11 cellular contexts compared by ENCODE assay signal in the genomic region with DNA sequence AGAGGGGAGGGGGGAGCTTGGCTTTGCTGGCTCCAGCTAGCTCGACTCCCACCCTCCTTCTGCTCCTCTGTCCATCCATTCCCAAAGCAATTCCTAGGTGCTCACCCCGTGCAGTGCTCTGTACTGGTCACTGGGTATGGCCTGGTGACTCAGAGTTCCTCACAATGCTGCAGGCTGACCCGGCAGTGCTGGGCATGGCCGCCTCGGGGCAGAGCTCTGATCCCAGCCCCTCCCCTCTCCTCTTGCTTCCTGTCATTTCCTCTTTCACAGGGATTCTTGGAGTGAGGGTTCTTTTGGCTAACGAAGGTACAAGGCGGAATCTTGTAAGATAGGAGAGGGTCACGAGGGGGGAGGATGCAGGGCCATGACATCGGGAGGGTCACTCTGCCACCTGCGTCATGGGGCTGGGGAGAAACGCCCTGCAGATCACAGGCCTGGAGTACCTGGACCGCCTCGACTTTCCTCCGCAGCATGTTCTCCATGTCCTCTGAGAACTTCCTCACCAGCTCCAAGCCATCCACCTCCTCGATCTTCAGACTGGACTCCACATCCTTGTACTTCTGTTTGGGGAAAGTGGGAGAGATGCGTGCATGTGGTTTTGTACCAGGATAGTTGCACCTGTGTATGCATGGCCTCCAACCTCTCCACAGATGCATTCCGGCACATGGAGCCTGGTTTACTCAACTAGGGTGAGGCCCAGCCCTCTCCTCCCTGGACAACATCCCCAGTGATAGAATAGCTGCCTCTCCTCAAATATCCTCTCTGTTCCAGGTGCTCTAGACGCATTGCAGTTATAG. TPM values are rescaled to one million over a fixed set of nuclear protein-coding genes. Genes with fewer than 3 reads are reported as not detected.
DNase-seq lines count a peak whose midpoint lies in the region; ATAC-seq lines count a peak whose summit lies in the region.
"Had no signal": no experiment of that assay in that cellular context is flagged by ENCODE, and none has a peak within 500 bp of the region (broad histone marks: within the 10 kb centered on the region; RNA-seq: fewer than 3 reads in every experiment).

No MANE protein-coding gene starts in this region.

- H3K9me3 Mint-ChIP-seq in activated CD4-positive, alpha-beta memory T cell treated with anti-CD3 and anti-CD28 coated beads, Interleukin-2, amount 10 ng/mL, durations not matched to agents 7 days and 5 days, result peaks cover 2% of the 10 kb centered on the region
- peaks cover 1% of the 10 kb centered on the region for H3K9me3 Mint-ChIP-seq in activated CD4-positive, alpha-beta memory T cell treated with anti-CD3 and anti-CD28 coated beads for 36 hours
- no peaks in the 10 kb centered on the region for H3K9me3 Mint-ChIP-seq in stimulated activated naive B cell treated with anti-CD40 and anti-IgM and Interleukin-4, amounts not matched to agents 10 μg/mL and 1 μg/mL and 100 μg/mL, for 72 hours

- no peak overlapping the region for H3K27ac Mint-ChIP-seq in activated CD4-positive, alpha-beta memory T cell treated with anti-CD3 and anti-CD28 coated beads, Interleukin-2, amount 10 ng/mL, durations not matched to agents 7 days and 5 days
- H3K27ac Mint-ChIP-seq in activated CD4-positive, alpha-beta memory T cell treated with anti-CD3 and anti-CD28 coated beads for 36 hours, result no peak overlapping the region
- no peak overlapping the region for H3K27ac Mint-ChIP-seq in stimulated activated naive B cell treated with anti-CD40 and anti-IgM and Interleukin-4, amounts not matched to agents 10 μg/mL and 1 μg/mL and 100 μg/mL, for 72 hours
- H3K27ac Mint-ChIP-seq: T-helper 17 cell had no signal

- no peaks in the 10 kb centered on the region for H3K36me3 Mint-ChIP-seq in activated CD4-positive, alpha-beta memory T cell treated with anti-CD3 and anti-CD28 coated beads, Interleukin-2, amount 10 ng/mL, durations not matched to agents 7 days and 5 days (ENCODE audit: low read depth)
- no peaks in the 10 kb centered on the region for H3K36me3 Mint-ChIP-seq in activated CD4-positive, alpha-beta memory T cell treated with anti-CD3 and anti-CD28 coated beads for 36 hours
- peaks cover 4% of the 10 kb centered on the region in 2 donors for H3K36me3 Mint-ChIP-seq in stimulated activated naive B cell treated with anti-CD40 and anti-IgM and Interleukin-4, amounts not matched to agents 10 μg/mL and 1 μg/mL and 100 μg/mL, for 72 hours

- peaks cover 9% of the 10 kb centered on the region for H3K27me3 Mint-ChIP-seq in activated CD4-positive, alpha-beta memory T cell treated with anti-CD3 and anti-CD28 coated beads, Interleukin-2, amount 10 ng/mL, durations not matched to agents 7 days and 5 days
- H3K27me3 Mint-ChIP-seq in activated CD4-positive, alpha-beta memory T cell treated with anti-CD3 and anti-CD28 coated beads for 36 hours, result peaks cover 7% of the 10 kb centered on the region
- peaks cover 17 to 29% of the 10 kb centered on the region in 2 donors for H3K27me3 Mint-ChIP-seq in stimulated activated naive B cell treated with anti-CD40 and anti-IgM and Interleukin-4, amounts not matched to agents 10 μg/mL and 1 μg/mL and 100 μg/mL, for 72 hours

- ATAC-seq in stimulated activated naive B cell treated with anti-CD40 and anti-IgM and Interleukin-4, amounts not matched to agents 10 μg/mL and 1 μg/mL and 100 μg/mL, for 72 hours (replicated peaks), result no peak
- ATAC-seq in GM21423 (IDR thresholded peaks at IDR 0.05; ENCODE audit: unreplicated experiment), result no peak
- ATAC-seq: T-helper 17 cell had no signal

- peaks cover 20% of the 10 kb centered on the region for H3K4me1 Mint-ChIP-seq in activated CD4-positive, alpha-beta memory T cell treated with anti-CD3 and anti-CD28 coated beads, Interleukin-2, amount 10 ng/mL, durations not matched to agents 7 days and 5 days
- H3K4me1 Mint-ChIP-seq in activated CD4-positive, alpha-beta memory T cell treated with anti-CD3 and anti-CD28 coated beads for 36 hours (ENCODE audit: low read depth), result peaks cover 11% of the 10 kb centered on the region
- peaks cover 19 to 24% of the 10 kb centered on the region in 2 donors for H3K4me1 Mint-ChIP-seq in stimulated activated naive B cell treated with anti-CD40 and anti-IgM and Interleukin-4, amounts not matched to agents 10 μg/mL and 1 μg/mL and 100 μg/mL, for 72 hours

- intact Hi-C loops in activated CD4-positive, alpha-beta memory T cell treated with anti-CD3 and anti-CD28 coated beads for 36 hours (cut with micrococcal nuclease), result no loop called here

- DNase-seq in activated CD4-positive, alpha-beta memory T cell treated with anti-CD3 and anti-CD28 coated beads, Interleukin-2, amount 10 ng/mL, durations not matched to agents 7 days and 5 days, result peak; percentile 8
- DNase-seq in activated CD4-positive, alpha-beta memory T cell treated with anti-CD3 and anti-CD28 coated beads for 36 hours, result no peak
- DNase-seq in M059J (ENCODE audit: low read depth) (peak; percentile 78), hepatic stellate cell (ENCODE audit: low spot score) (peak; percentile 53), activated gamma-delta T cell (lab: John Stamatoyannopoulos, UW) (no peak)
- peak; percentile 0 for DNase-seq in stimulated activated naive B cell treated with anti-CD40 and anti-IgM and Interleukin-4, amounts not matched to agents 10 μg/mL and 1 μg/mL and 100 μg/mL, for 72 hours
- no peak for DNase-seq in stimulated activated CD4-positive, alpha-beta T cell treated with anti-CD3 and anti-CD28 coated beads, Interleukin-15, amount 100 ng/mL, for 24 hours
- DNase-seq: DMS53, NCI-H1417 treated with DMSO at 0.1 percent for 48 hours, T-helper 17 cell had no signal

- CTCF ChIA-PET in activated CD4-positive, alpha-beta memory T cell treated with anti-CD3 and anti-CD28 coated beads, Interleukin-2, amount 10 ng/mL, durations not matched to agents 7 days and 5 days (lab: Charles Lee), result no interaction called here
- CTCF ChIA-PET in activated CD4-positive, alpha-beta memory T cell treated with anti-CD3 and anti-CD28 coated beads for 36 hours (lab: Charles Lee), result no interaction called here

- H3K4me3 Mint-ChIP-seq in activated CD4-positive, alpha-beta memory T cell treated with anti-CD3 and anti-CD28 coated beads, Interleukin-2, amount 10 ng/mL, durations not matched to agents 7 days and 5 days, result no peak overlapping the region
- H3K4me3 Mint-ChIP-seq in activated CD4-positive, alpha-beta memory T cell treated with anti-CD3 and anti-CD28 coated beads for 36 hours, result no peak overlapping the region
- no peak overlapping the region for H3K4me3 Mint-ChIP-seq in stimulated activated naive B cell treated with anti-CD40 and anti-IgM and Interleukin-4, amounts not matched to agents 10 μg/mL and 1 μg/mL and 100 μg/mL, for 72 hours
- H3K4me3 Mint-ChIP-seq: T-helper 17 cell had no signal

- POLR2A ChIA-PET in activated CD4-positive, alpha-beta memory T cell treated with anti-CD3 and anti-CD28 coated beads, Interleukin-2, amount 10 ng/mL, durations not matched to agents 7 days and 5 days (lab: Charles Lee), result no interaction called here
- POLR2A ChIA-PET in activated CD4-positive, alpha-beta memory T cell treated with anti-CD3 and anti-CD28 coated beads for 36 hours (lab: Charles Lee), result no interaction called here

RNA-seq across cellular contexts. Expression of gene CACNA2D4, which starts 5.7 kb away (rescaled TPM):
- total RNA-seq in activated CD4-positive, alpha-beta memory T cell treated with anti-CD3 and anti-CD28 coated beads, Interleukin-2, amount 10 ng/mL, durations not matched to agents 7 days and 5 days, result 10 to 100 TPM; 20.8 to 23.6 TPM
- 10 to 100 TPM; 11.7 to 13.3 TPM for total RNA-seq in activated CD4-positive, alpha-beta memory T cell treated with anti-CD3 and anti-CD28 coated beads for 36 hours
- 0.15 and 0.91 TPM in 2 replicates for total RNA-seq in M059J (2014; rRNA removed; shearing (Covaris generic))

Comparison
In these comparisons a context has a peak if more than half of its experiments do, and no peak if none do; other contexts are left out.
1. DNase-seq: peak in activated CD4-positive, alpha-beta memory T cell treated with anti-CD3 and anti-CD28 coated beads, Interleukin-2, amount 10 ng/mL, durations not matched to agents 7 days and 5 days (single experiment), M059J (single experiment), hepatic stellate cell (single experiment) and stimulated activated naive B cell treated with anti-CD40 and anti-IgM and Interleukin-4, amounts not matched to agents 10 μg/mL and 1 μg/mL and 100 μg/mL, for 72 hours (single experiment); none in activated CD4-positive, alpha-beta memory T cell treated with anti-CD3 and anti-CD28 coated beads for 36 hours (single experiment), stimulated activated CD4-positive, alpha-beta T cell treated with anti-CD3 and anti-CD28 coated beads, Interleukin-15, amount 100 ng/mL, for 24 hours (single experiment) and activated gamma-delta T cell (single experiment).